ENCODE assay signal across 1 cellular context in the genomic region with DNA sequence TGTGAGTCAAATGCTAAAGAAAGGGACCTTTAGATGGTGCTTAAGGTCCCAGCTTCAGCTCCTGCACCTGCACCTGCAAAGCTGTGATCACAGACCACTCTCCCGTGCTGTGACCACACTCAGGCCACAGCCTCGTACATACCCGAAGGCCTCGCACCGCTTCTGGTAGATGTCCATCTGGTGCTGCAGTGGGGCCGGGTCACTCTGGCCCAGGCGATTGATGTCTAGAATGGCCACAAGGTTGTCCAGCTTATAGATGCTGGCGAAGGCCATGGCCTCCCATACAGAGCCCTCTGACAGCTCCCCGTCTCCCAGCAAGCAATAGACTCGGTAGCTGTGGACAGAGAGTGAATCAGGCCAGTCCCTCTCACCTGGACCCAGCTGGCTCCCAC.
TF ChIP-seq lines count a peak whose summit lies in the region.

No MANE protein-coding gene starts in this region.

TF ChIP-seq in GM23338, 12 proteins besides CTCF, POLR2A, EP300 and RAD21:
- TF ChIP-seq, protein P1, sequence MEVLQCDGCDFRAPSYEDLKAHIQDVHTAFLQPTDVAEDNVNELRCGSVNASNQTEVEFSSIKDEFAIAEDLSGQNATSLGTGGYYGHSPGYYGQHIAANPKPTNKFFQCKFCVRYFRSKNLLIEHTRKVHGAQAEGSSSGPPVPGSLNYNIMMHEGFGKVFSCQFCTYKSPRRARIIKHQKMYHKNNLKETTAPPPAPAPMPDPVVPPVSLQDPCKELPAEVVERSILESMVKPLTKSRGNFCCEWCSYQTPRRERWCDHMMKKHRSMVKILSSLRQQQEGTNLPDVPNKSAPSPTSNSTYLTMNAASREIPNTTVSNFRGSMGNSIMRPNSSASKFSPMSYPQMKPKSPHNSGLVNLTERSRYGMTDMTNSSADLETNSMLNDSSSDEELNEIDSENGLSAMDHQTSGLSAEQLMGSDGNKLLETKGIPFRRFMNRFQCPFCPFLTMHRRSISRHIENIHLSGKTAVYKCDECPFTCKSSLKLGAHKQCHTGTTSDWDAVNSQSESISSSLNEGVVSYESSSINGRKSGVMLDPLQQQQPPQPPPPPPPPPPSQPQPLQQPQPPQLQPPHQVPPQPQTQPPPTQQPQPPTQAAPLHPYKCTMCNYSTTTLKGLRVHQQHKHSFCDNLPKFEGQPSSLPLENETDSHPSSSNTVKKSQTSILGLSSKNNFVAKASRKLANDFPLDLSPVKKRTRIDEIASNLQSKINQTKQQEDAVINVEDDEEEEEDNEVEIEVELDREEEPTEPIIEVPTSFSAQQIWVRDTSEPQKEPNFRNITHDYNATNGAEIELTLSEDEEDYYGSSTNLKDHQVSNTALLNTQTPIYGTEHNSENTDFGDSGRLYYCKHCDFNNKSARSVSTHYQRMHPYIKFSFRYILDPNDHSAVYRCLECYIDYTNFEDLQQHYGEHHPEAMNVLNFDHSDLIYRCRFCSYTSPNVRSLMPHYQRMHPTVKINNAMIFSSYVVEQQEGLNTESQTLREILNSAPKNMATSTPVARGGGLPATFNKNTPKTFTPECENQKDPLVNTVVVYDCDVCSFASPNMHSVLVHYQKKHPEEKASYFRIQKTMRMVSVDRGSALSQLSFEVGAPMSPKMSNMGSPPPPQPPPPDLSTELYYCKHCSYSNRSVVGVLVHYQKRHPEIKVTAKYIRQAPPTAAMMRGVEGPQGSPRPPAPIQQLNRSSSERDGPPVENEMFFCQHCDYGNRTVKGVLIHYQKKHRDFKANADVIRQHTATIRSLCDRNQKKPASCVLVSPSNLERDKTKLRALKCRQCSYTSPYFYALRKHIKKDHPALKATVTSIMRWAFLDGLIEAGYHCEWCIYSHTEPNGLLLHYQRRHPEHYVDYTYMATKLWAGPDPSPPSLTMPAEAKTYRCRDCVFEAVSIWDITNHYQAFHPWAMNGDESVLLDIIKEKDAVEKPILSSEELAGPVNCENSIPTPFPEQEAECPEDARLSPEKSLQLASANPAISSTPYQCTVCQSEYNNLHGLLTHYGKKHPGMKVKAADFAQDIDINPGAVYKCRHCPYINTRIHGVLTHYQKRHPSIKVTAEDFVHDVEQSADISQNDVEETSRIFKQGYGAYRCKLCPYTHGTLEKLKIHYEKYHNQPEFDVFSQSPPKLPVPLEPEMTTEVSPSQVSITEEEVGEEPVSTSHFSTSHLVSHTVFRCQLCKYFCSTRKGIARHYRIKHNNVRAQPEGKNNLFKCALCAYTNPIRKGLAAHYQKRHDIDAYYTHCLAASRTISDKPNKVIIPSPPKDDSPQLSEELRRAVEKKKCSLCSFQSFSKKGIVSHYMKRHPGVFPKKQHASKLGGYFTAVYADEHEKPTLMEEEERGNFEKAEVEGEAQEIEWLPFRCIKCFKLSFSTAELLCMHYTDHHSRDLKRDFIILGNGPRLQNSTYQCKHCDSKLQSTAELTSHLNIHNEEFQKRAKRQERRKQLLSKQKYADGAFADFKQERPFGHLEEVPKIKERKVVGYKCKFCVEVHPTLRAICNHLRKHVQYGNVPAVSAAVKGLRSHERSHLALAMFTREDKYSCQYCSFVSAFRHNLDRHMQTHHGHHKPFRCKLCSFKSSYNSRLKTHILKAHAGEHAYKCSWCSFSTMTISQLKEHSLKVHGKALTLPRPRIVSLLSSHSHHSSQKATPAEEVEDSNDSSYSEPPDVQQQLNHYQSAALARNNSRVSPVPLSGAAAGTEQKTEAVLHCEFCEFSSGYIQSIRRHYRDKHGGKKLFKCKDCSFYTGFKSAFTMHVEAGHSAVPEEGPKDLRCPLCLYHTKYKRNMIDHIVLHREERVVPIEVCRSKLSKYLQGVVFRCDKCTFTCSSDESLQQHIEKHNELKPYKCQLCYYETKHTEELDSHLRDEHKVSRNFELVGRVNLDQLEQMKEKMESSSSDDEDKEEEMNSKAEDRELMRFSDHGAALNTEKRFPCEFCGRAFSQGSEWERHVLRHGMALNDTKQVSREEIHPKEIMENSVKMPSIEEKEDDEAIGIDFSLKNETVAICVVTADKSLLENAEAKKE (CRISPR knock-in tag; IDR thresholded peaks at IDR 0.05) = no peak
- TF ChIP-seq, protein P2, sequence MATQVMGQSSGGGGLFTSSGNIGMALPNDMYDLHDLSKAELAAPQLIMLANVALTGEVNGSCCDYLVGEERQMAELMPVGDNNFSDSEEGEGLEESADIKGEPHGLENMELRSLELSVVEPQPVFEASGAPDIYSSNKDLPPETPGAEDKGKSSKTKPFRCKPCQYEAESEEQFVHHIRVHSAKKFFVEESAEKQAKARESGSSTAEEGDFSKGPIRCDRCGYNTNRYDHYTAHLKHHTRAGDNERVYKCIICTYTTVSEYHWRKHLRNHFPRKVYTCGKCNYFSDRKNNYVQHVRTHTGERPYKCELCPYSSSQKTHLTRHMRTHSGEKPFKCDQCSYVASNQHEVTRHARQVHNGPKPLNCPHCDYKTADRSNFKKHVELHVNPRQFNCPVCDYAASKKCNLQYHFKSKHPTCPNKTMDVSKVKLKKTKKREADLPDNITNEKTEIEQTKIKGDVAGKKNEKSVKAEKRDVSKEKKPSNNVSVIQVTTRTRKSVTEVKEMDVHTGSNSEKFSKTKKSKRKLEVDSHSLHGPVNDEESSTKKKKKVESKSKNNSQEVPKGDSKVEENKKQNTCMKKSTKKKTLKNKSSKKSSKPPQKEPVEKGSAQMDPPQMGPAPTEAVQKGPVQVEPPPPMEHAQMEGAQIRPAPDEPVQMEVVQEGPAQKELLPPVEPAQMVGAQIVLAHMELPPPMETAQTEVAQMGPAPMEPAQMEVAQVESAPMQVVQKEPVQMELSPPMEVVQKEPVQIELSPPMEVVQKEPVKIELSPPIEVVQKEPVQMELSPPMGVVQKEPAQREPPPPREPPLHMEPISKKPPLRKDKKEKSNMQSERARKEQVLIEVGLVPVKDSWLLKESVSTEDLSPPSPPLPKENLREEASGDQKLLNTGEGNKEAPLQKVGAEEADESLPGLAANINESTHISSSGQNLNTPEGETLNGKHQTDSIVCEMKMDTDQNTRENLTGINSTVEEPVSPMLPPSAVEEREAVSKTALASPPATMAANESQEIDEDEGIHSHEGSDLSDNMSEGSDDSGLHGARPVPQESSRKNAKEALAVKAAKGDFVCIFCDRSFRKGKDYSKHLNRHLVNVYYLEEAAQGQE (IDR thresholded peaks at IDR 0.05; ENCODE audit: unreplicated experiment) = no peak
- TF ChIP-seq CREB1 (CRISPR knock-in tag; IDR thresholded peaks at IDR 0.05; ENCODE audit: low read depth) (no peak), POLR2AphosphoS5 (IDR thresholded peaks at IDR 0.05; ENCODE audit: low read depth) (no peak), EZH2 (IDR thresholded peaks at IDR 0.05; ENCODE audit: low read depth, unreplicated experiment) (no peak), JUNB (IDR thresholded peaks at IDR 0.05; ENCODE audit: unreplicated experiment) (no peak), STAT1 (IDR thresholded peaks at IDR 0.05; ENCODE audit: unreplicated experiment) (no peak), NANOG (IDR thresholded peaks at IDR 0.05; ENCODE audit: borderline replicate concordance) (no peak), ZNF331 (CRISPR knock-in tag; IDR thresholded peaks at IDR 0.05; ENCODE audit: low read depth) (no peak), ZNF114 (CRISPR knock-in tag; IDR thresholded peaks at IDR 0.05) (no peak), EZH2phosphoT487 (IDR thresholded peaks at IDR 0.05; ENCODE audit: unreplicated experiment) (no peak)
- TF ChIP-seq, protein P3, sequence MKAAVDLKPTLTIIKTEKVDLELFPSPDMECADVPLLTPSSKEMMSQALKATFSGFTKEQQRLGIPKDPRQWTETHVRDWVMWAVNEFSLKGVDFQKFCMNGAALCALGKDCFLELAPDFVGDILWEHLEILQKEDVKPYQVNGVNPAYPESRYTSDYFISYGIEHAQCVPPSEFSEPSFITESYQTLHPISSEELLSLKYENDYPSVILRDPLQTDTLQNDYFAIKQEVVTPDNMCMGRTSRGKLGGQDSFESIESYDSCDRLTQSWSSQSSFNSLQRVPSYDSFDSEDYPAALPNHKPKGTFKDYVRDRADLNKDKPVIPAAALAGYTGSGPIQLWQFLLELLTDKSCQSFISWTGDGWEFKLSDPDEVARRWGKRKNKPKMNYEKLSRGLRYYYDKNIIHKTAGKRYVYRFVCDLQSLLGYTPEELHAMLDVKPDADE (IDR thresholded peaks at IDR 0.05) = no peak
TF ChIP-seq in GM23338: peak in this region for 0.
